In the genomic region with DNA sequence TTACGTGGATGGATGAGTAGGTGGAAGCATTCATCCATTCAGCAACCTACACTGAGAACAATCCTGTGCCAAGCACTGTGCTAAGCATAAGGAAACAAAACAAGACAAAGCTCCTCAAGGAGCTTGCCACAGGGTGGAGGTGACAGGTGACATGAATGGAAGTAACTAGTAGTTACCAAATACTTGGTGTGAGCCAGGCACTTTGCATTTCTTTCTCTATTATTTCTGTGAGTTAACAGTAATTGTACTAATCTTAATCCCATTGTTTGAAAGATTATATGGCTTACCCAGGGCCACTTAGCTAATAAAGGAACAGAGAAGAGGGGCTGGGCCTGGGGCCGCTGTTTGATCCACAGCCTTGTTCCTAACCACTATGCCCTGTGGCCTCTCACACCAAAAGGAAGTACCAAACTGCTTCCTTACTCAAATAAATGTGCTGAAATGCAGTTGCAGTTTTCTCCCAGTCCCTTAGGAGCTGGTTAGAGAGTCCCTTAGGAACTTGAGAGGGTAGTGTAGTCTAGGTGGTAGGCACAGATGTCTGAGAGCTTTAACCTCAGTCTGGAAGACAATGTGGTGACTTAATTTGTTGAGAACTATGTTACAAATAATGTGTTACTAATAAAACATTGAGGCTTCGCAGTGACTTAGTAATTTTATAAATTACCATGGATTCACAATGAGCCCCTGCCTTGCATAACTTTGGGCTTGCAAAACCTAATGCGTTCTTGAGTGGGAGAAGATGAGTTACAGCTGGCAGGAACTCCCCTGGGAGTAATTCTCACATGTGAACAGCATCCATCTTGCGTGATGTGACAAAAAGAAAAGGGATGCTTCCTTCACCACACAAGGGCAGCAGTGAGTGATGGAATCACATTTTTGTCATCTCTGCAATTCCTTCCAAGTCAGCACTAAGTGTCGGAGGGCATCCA, we compare ENCODE assay signal across 11 cellular contexts.
DNase-seq lines count a peak whose midpoint lies in the region; ATAC-seq, FAIRE-seq and TF ChIP-seq lines count a peak whose summit lies in the region.
"Had no signal": no experiment of that assay in that cellular context is flagged by ENCODE, and none has a peak within 500 bp of the region (broad histone marks: within the 10 kb centered on the region; RNA-seq: fewer than 3 reads in every experiment).

No MANE protein-coding gene starts in this region.

- no peak for TF ChIP-seq EP300 in HepG2 (IDR thresholded peaks at IDR 0.05; ENCODE audit: low read depth in 2 of 2, low read length in 2 of 2)
- TF ChIP-seq EP300 in HepG2 (CRISPR knock-in tag; IDR thresholded peaks at IDR 0.05; ENCODE audit: borderline replicate concordance): no peak

- H3K79me2 ChIP-seq in HepG2 (ENCODE audit: insufficient read depth, low read length): no peaks in the 10 kb centered on the region

- H3K27me3 Mint-ChIP-seq in mesothelial cell of epicardium (ENCODE audit: low read depth): no peaks in the 10 kb centered on the region
- no peaks in the 10 kb centered on the region for H3K27me3 Mint-ChIP-seq in activated T-cell treated with anti-CD3 and anti-CD28 coated beads, Interleukin-2, amount 50 U/mL, for 72 hours (ENCODE audit: low read depth)

- FAIRE-seq in HepG2 (lab: Jason Lieb, UNC): no peak

- in situ Hi-C loops in HepG2 (cut with HindIII; ENCODE audit: extremely low pct_ligation_motif_present, low pct_unique_long_range_greater_than_20kb): no loop called here

- no TSS peak for BruUV-seq in HepG2 (replicated peaks; lab: Mats Ljungman, UMichigan)

- DNase-seq in HepG2 (ENCODE audit: low spot score) (no peak), right lobe of liver (no peak), cardiac fibroblast (ENCODE audit: low read depth in 2 of 2) (peak; percentile 92 to 99), mesothelial cell of epicardium (ENCODE audit: low spot score in 2 of 2, unreplicated experiment in 2 of 2) (no peak), NCI-H1048 (lab: John Stamatoyannopoulos, UW) (no peak)
- no peak for DNase-seq in activated T-cell treated with anti-CD3 and anti-CD28 coated beads, Interleukin-2, amount 50 U/mL, for 72 hours
- DNase-seq: activated effector memory CD4-positive, alpha-beta T cell treated with anti-CD3 and anti-CD28 coated beads, Interleukin-2, amount 50 U/mL, for 16 hours; CD8-positive, alpha-beta T cell had no signal

- no peak overlapping the region for H3K27ac ChIP-seq in HepG2 (ENCODE audit: extremely low read length, insufficient read depth, low read length)
- H3K27ac ChIP-seq in right lobe of liver: no peak overlapping the region

- TF ChIP-seq CTCF in HepG2 (CRISPR knock-in tag; IDR thresholded peaks at IDR 0.05): no peak
- no peak for TF ChIP-seq CTCF in right lobe of liver (IDR thresholded peaks at IDR 0.05)
- TF ChIP-seq CTCF in cardiac fibroblast (IDR thresholded peaks at IDR 0.05; ENCODE audit: low read depth, low read length): peak; percentile 21
- TF ChIP-seq CTCF in mesothelial cell of epicardium (IDR thresholded peaks at IDR 0.05; ENCODE audit: unreplicated experiment): no peak

- TF ChIP-seq POLR2A in HepG2 (IDR thresholded peaks at IDR 0.05; ENCODE audit: insufficient read depth in 1 of 2, low read depth in 2 of 2, low read length in 2 of 2) (no peak), right lobe of liver (IDR thresholded peaks at IDR 0.05) (no peak)

- H3K36me3 ChIP-seq in HepG2 (replicated peaks in 1 of 2; ENCODE audit: control insufficient read depth in 1 of 2, insufficient read depth in 2 of 2, low read length in 2 of 2) (peaks cover 7 to 33% of the 10 kb centered on the region in 2 experiments), right lobe of liver (peaks cover 0 to 17% (median 2%) of the 10 kb centered on the region in 4 donors)

- H3K27me3 ChIP-seq in HepG2 (ENCODE audit: control insufficient read depth in 1 of 2, insufficient read depth in 2 of 2, low read length in 2 of 2) (no peaks in the 10 kb centered on the region), right lobe of liver (no peaks in the 10 kb centered on the region)
- H3K27me3 ChIP-seq: Peyer's patch had no signal

- H3K36me3 Mint-ChIP-seq in mesothelial cell of epicardium: peaks cover 54% of the 10 kb centered on the region
- peaks cover 2% of the 10 kb centered on the region in 2 donors for H3K36me3 Mint-ChIP-seq in activated T-cell treated with anti-CD3 and anti-CD28 coated beads, Interleukin-2, amount 50 U/mL, for 72 hours (ENCODE audit: insufficient read depth in 2 of 2)

- peak overlapping the region; percentile 78 for H3K27ac Mint-ChIP-seq in mesothelial cell of epicardium
- no peak overlapping the region for H3K27ac Mint-ChIP-seq in activated T-cell treated with anti-CD3 and anti-CD28 coated beads, Interleukin-2, amount 50 U/mL, for 72 hours
- H3K27ac Mint-ChIP-seq: CD8-positive, alpha-beta T cell had no signal

- intact Hi-C loops in HepG2 (cut with micrococcal nuclease; ENCODE audit: unreplicated experiment) (no loop called here), right lobe of liver (cut with DNase I) (no loop called here)

- no peaks in the 10 kb centered on the region for H4K20me1 ChIP-seq in HepG2 (ENCODE audit: insufficient read depth, low read length)

- H3K4me3 ChIP-seq in HepG2 (replicated peaks in 1 of 3; ENCODE audit: insufficient read depth in 1 of 3, low read depth in 2 of 3, low read length in 3 of 3) (no peak overlapping the region), right lobe of liver (no peak overlapping the region), cardiac fibroblast (replicated peaks in 1 of 2; ENCODE audit: low read depth in 2 of 2, low read length in 2 of 2) (no peak overlapping the region)
- H3K4me3 ChIP-seq: Peyer's patch had no signal

- CTCF ChIA-PET in HepG2 (lab: Yijun Ruan, JAX; ENCODE audit: low intra/inter-chr PET ratio, low total read pairs): no interaction called here

- H3K9ac ChIP-seq in HepG2 (ENCODE audit: insufficient read depth, low read depth, low read length): no peak overlapping the region

- H3K9me3 ChIP-seq in HepG2 (ENCODE audit: low read length) (no peaks in the 10 kb centered on the region), right lobe of liver (no peaks in the 10 kb centered on the region)
- H3K9me3 ChIP-seq: Peyer's patch had no signal

- POLR2A ChIA-PET in HepG2 (lab: Yijun Ruan, JAX): no interaction called here

- H3K9me3 Mint-ChIP-seq in mesothelial cell of epicardium: no peaks in the 10 kb centered on the region
- H3K9me3 Mint-ChIP-seq in activated T-cell treated with anti-CD3 and anti-CD28 coated beads, Interleukin-2, amount 50 U/mL, for 72 hours: no peaks in the 10 kb centered on the region
- H3K9me3 Mint-ChIP-seq: CD8-positive, alpha-beta T cell had no signal

- H3K4me1 Mint-ChIP-seq in mesothelial cell of epicardium: peaks cover 12% of the 10 kb centered on the region
- peaks cover 3% of the 10 kb centered on the region for H3K4me1 Mint-ChIP-seq in activated T-cell treated with anti-CD3 and anti-CD28 coated beads, Interleukin-2, amount 50 U/mL, for 72 hours (ENCODE audit: low read depth)

- ATAC-seq in HepG2 (no peak), right lobe of liver (no peak), GM18873 (IDR thresholded peaks at IDR 0.05; ENCODE audit: low FRiP score, unreplicated experiment) (no peak), GM21576 (IDR thresholded peaks at IDR 0.05; ENCODE audit: unreplicated experiment) (no peak)
- no peak for ATAC-seq in activated T-cell treated with anti-CD3 and anti-CD28 coated beads, Interleukin-2, amount 50 U/mL, for 72 hours (replicated peaks in 1 of 2)
- ATAC-seq: CD8-positive, alpha-beta T cell had no signal

- no peak overlapping the region for H3K4me2 ChIP-seq in HepG2 (ENCODE audit: low read depth, low read length)

- no peak overlapping the region for H3K4me3 Mint-ChIP-seq in mesothelial cell of epicardium
- no peak overlapping the region for H3K4me3 Mint-ChIP-seq in activated T-cell treated with anti-CD3 and anti-CD28 coated beads, Interleukin-2, amount 50 U/mL, for 72 hours
- H3K4me3 Mint-ChIP-seq: CD8-positive, alpha-beta T cell had no signal

- no peak overlapping the region for H2AFZ ChIP-seq in HepG2 (ENCODE audit: low read length)

- H3K4me1 ChIP-seq in HepG2 (ENCODE audit: insufficient read depth, low read length): no peaks in the 10 kb centered on the region
- no peaks in the 10 kb centered on the region for H3K4me1 ChIP-seq in right lobe of liver
- H3K4me1 ChIP-seq: Peyer's patch had no signal

- TF ChIP-seq RAD21 in HepG2 (CRISPR knock-in tag; IDR thresholded peaks at IDR 0.05): no peak

- WGBS in HepG2 (ENCODE audit: low lambda C conversion rate): 75% methylated on average over 5 of the region's 6 CpGs
- 63% methylated on average over 5 of the region's 6 CpGs for WGBS in right lobe of liver (ENCODE audit: insufficient coverage, low coverage, low lambda C conversion rate, missing lambda C conversion rate)

TF ChIP-seq in HepG2, 621 proteins besides CTCF, POLR2A, EP300 and RAD21:
- TF ChIP-seq, protein P1, sequence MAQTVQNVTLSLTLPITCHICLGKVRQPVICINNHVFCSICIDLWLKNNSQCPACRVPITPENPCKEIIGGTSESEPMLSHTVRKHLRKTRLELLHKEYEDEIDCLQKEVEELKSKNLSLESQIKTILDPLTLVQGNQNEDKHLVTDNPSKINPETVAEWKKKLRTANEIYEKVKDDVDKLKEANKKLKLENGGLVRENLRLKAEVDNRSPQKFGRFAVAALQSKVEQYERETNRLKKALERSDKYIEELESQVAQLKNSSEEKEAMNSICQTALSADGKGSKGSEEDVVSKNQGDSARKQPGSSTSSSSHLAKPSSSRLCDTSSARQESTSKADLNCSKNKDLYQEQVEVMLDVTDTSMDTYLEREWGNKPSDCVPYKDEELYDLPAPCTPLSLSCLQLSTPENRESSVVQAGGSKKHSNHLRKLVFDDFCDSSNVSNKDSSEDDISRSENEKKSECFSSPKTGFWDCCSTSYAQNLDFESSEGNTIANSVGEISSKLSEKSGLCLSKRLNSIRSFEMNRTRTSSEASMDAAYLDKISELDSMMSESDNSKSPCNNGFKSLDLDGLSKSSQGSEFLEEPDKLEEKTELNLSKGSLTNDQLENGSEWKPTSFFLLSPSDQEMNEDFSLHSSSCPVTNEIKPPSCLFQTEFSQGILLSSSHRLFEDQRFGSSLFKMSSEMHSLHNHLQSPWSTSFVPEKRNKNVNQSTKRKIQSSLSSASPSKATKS (CRISPR knock-in tag; IDR thresholded peaks at IDR 0.05): no peak
- TF ChIP-seq RBM22 (optimal IDR thresholded peaks at IDR 0.05; ENCODE audit: low read length): peak; percentile 16

Comparison
In these comparisons a context has a peak if more than half of its experiments do, and no peak if none do; other contexts are left out.
1. DNase-seq: peak in cardiac fibroblast (2 of 2); none in HepG2 (single experiment), right lobe of liver (0 of 3), mesothelial cell of epicardium (0 of 2), NCI-H1048 (single experiment) and activated T-cell treated with anti-CD3 and anti-CD28 coated beads, Interleukin-2, amount 50 U/mL, for 72 hours (0 of 2).